Comparison of ENCODE assay signal across 8 cellular contexts in genomic region chr4:143336828-143337599, GRCh38. TPM values are rescaled to one million over a fixed set of nuclear protein-coding genes. Genes with fewer than 3 reads are reported as not detected.
DNase-seq lines count a peak whose midpoint lies in the region; ATAC-seq and TF ChIP-seq lines count a peak whose summit lies in the region.

GAB1 (plus strand) TSS chr4:143336876; CDS start chr4:143337189, 313 bp downstream.

- no peaks in the 10 kb centered on the region for H3K9me3 Mint-ChIP-seq in brain

- H3K4me3 Mint-ChIP-seq in brain, result peak within 1 kb of the TSS; percentile 94 to 100 (median 100)

- no peaks in the 10 kb centered on the region for H3K36me3 ChIP-seq in ES-I3 (ENCODE audit: insufficient read depth, low read length)

- H3K9ac ChIP-seq in ES-I3 (ENCODE audit: low read depth, low read length), result peak within 1 kb of the TSS; percentile 90

- H3K4me1 Mint-ChIP-seq in brain, result peaks cover 56% of the 10 kb centered on the region

- ATAC-seq in GM19395 (IDR thresholded peaks at IDR 0.05; ENCODE audit: unreplicated experiment), result peak; percentile 75
- ATAC-seq in HG03432 (IDR thresholded peaks at IDR 0.05; ENCODE audit: unreplicated experiment), result peak; percentile 74

- peaks cover 6% of the 10 kb centered on the region; the same call in 1 of the 2 replicates for H3K4me1 ChIP-seq in ES-I3 (ENCODE audit: insufficient read depth, low read length)

- peak; percentile 8 to 31 for TF ChIP-seq CTCF in brain (conservative IDR thresholded peaks at IDR 0.05)

- H3K9me3 ChIP-seq in ES-I3 (ENCODE audit: control insufficient read depth, insufficient read depth, low read length) (no peaks in the 10 kb centered on the region), iPS-18c (ENCODE audit: control insufficient read depth, insufficient read depth, low read length) (no peaks in the 10 kb centered on the region)

- peak within 1 kb of the TSS; percentile 90 to 98 (median 97) for H3K27ac Mint-ChIP-seq in brain

- peak; percentile 25 for DNase-seq in skeletal muscle cell (ENCODE audit: low read depth)
- no peak for DNase-seq in GM19240 (ENCODE audit: insufficient read length, low spot score)

- no peaks in the 10 kb centered on the region for H3K27me3 Mint-ChIP-seq in brain

- H3K36me3 Mint-ChIP-seq in brain, result no peaks in the 10 kb centered on the region

- H3K4me3 ChIP-seq in iPS-18c (ENCODE audit: insufficient read depth, low read depth, low read length) (peak within 1 kb of the TSS; percentile 93), skeletal muscle cell (ENCODE audit: low read depth, low read length) (peak within 1 kb of the TSS; percentile 84)

TF ChIP-seq in PFSK-1, 5 proteins besides CTCF, POLR2A, EP300 and RAD21:
- TF ChIP-seq POLR2AphosphoS5 (IDR thresholded peaks at IDR 0.05; ENCODE audit: low read depth, low read length), result 0 out of 2 replicates have a peak, but pooled peaks have one; percentile 8
- TF ChIP-seq REST (IDR thresholded peaks at IDR 0.05; ENCODE audit: insufficient read depth in 1 of 2, low read depth in 2 of 2, low read length in 2 of 2), result no peak

RNA-seq across cellular contexts. Expression of gene GAB1, which starts in this region (rescaled TPM):
- 5.6 TPM for polyA plus RNA-seq in PFSK-1 (2012; ENCODE audit: insufficient read length, low read depth)
- 13.0 TPM for polyA plus RNA-seq in brain (ENCODE audit: insufficient read depth, low read depth, low replicate concordance)
